10 cellular contexts compared by ENCODE assay signal in genomic region chr6:155333414-155333813, GRCh38. TPM values are rescaled to one million over a fixed set of nuclear protein-coding genes. Genes with fewer than 3 reads are reported as not detected.
DNase-seq lines count a peak whose midpoint lies in the region; ATAC-seq, FAIRE-seq and TF ChIP-seq lines count a peak whose summit lies in the region.
"Had no signal": no experiment of that assay in that cellular context is flagged by ENCODE, and none has a peak within 500 bp of the region (broad histone marks: within the 10 kb centered on the region; RNA-seq: fewer than 3 reads in every experiment).

No MANE protein-coding gene starts in this region.

- H2AFZ ChIP-seq in HepG2 (ENCODE audit: low read length): peak overlapping the region; percentile 79
- H2AFZ ChIP-seq in SU-DHL-6 (ENCODE audit: low read depth, low read length, severe bottlenecking): peak overlapping the region; percentile 8

- H3K9me2 ChIP-seq in SU-DHL-6 (replicated peaks; ENCODE audit: insufficient read depth, low read length): no peaks in the 10 kb centered on the region

- in situ Hi-C loops in HepG2 (cut with HindIII; ENCODE audit: extremely low pct_ligation_motif_present, low pct_unique_long_range_greater_than_20kb): no loop called here

- POLR2A ChIA-PET in HepG2 (lab: Yijun Ruan, JAX): no interaction called here

- BruUV-seq in HepG2 (replicated peaks; lab: Mats Ljungman, UMichigan): no TSS peak

- H4K20me1 ChIP-seq in HepG2 (ENCODE audit: insufficient read depth, low read length) (no peaks in the 10 kb centered on the region), SU-DHL-6 (ENCODE audit: low read depth, low read length) (no peaks in the 10 kb centered on the region)

- no peaks in the 10 kb centered on the region for H3K79me2 ChIP-seq in HepG2 (ENCODE audit: insufficient read depth, low read length)
- H3K79me2 ChIP-seq in SU-DHL-6 (ENCODE audit: insufficient read depth, low read length): no peaks in the 10 kb centered on the region

- intact Hi-C loops in HepG2 (cut with micrococcal nuclease; ENCODE audit: unreplicated experiment) (no loop called here), right lobe of liver (cut with DNase I) (loop anchor here in 1 of 2 donors (10.0 kb wide), 1 partner anchor 191 kb away; no protein-coding TSS in a partner anchor), tibial artery (cut with DNase I; ENCODE audit: low total_unique reads) (no loop called here)

- TF ChIP-seq POLR2A in HepG2 (IDR thresholded peaks at IDR 0.05; ENCODE audit: insufficient read depth in 1 of 2, low read depth in 2 of 2, low read length in 2 of 2) (no peak), right lobe of liver (IDR thresholded peaks at IDR 0.05) (no peak)

- no peak for TF ChIP-seq EP300 in HepG2 (IDR thresholded peaks at IDR 0.05; ENCODE audit: low read depth in 2 of 2, low read length in 2 of 2)
- TF ChIP-seq EP300 in HepG2 (CRISPR knock-in tag; IDR thresholded peaks at IDR 0.05; ENCODE audit: borderline replicate concordance): no peak

- H3K4me1 ChIP-seq in HepG2 (ENCODE audit: insufficient read depth, low read length) (peaks cover 44% of the 10 kb centered on the region), right lobe of liver (no peaks in the 10 kb centered on the region), tibial artery (no peaks in the 10 kb centered on the region)

- TF ChIP-seq CTCF in HepG2 (CRISPR knock-in tag; IDR thresholded peaks at IDR 0.05) (no peak), right lobe of liver (IDR thresholded peaks at IDR 0.05) (no peak), SU-DHL-6 (IDR thresholded peaks at IDR 0.05; ENCODE audit: insufficient read depth, low read length, poor library complexity, severe bottlenecking) (no peak), tibial artery (IDR thresholded peaks at IDR 0.05) (no peak)

- no peak for DNase-seq in HepG2 (ENCODE audit: low spot score)
- DNase-seq in right lobe of liver: no peak
- no peak for DNase-seq in tibial artery
- no peak for DNase-seq in hepatic stellate cell (ENCODE audit: low spot score)
- no peak for DNase-seq in NCI-H1105 (lab: John Stamatoyannopoulos, UW)
- DNase-seq in SHP77 (lab: John Stamatoyannopoulos, UW): no peak

- peak overlapping the region; percentile 25; the same call in 1 of the 2 replicates for H3K9ac ChIP-seq in HepG2 (ENCODE audit: insufficient read depth, low read depth, low read length)
- H3K9ac ChIP-seq in SU-DHL-6 (ENCODE audit: low read length): no peak overlapping the region

- H3K27me3 ChIP-seq in HepG2 (ENCODE audit: control insufficient read depth in 1 of 2, insufficient read depth in 2 of 2, low read length in 2 of 2) (no peaks in the 10 kb centered on the region; a peak in 1 of 5 replicates), right lobe of liver (no peaks in the 10 kb centered on the region), SU-DHL-6 (ENCODE audit: low read length) (no peaks in the 10 kb centered on the region), tibial artery (no peaks in the 10 kb centered on the region)
- H3K27me3 ChIP-seq: cardiac muscle cell had no signal

- 92% methylated on average over 5 of the region's 5 CpGs for WGBS in HepG2 (ENCODE audit: low lambda C conversion rate)
- WGBS in right lobe of liver (ENCODE audit: insufficient coverage, low coverage, low lambda C conversion rate, missing lambda C conversion rate): 48% methylated on average over 5 of the region's 5 CpGs

- H3K4me3 ChIP-seq in HepG2 (replicated peaks in 1 of 3; ENCODE audit: insufficient read depth in 1 of 3, low read depth in 2 of 3, low read length in 3 of 3): no peak overlapping the region
- no peak overlapping the region for H3K4me3 ChIP-seq in right lobe of liver
- no peak overlapping the region for H3K4me3 ChIP-seq in SU-DHL-6 (ENCODE audit: insufficient read depth, low read length, poor library complexity, severe bottlenecking)
- no peak overlapping the region for H3K4me3 ChIP-seq in tibial artery
- H3K4me3 ChIP-seq: cardiac muscle cell, SK-N-MC had no signal

- FAIRE-seq in HepG2 (lab: Jason Lieb, UNC): no peak

- H3K9me3 ChIP-seq in HepG2 (ENCODE audit: low read length) (peaks cover 18% of the 10 kb centered on the region), right lobe of liver (no peaks in the 10 kb centered on the region), SU-DHL-6 (ENCODE audit: insufficient read depth, low read length) (no peaks in the 10 kb centered on the region), tibial artery (no peaks in the 10 kb centered on the region)

- H3K27ac ChIP-seq in HepG2 (ENCODE audit: extremely low read length, insufficient read depth, low read length): peak overlapping the region; percentile 21
- H3K27ac ChIP-seq in right lobe of liver: no peak overlapping the region
- H3K27ac ChIP-seq in SU-DHL-6 (ENCODE audit: low read depth, low read length): no peak overlapping the region
- no peak overlapping the region for H3K27ac ChIP-seq in tibial artery
- H3K27ac ChIP-seq: cardiac muscle cell, SK-N-MC had no signal

- H3F3A ChIP-seq in SU-DHL-6 (ENCODE audit: insufficient read depth): no peaks in the 10 kb centered on the region

- CTCF ChIA-PET in HepG2 (lab: Yijun Ruan, JAX; ENCODE audit: low intra/inter-chr PET ratio, low total read pairs): no interaction called here

- H3K36me3 ChIP-seq in HepG2 (replicated peaks in 1 of 2; ENCODE audit: control insufficient read depth in 1 of 2, insufficient read depth in 2 of 2, low read length in 2 of 2) (no peaks in the 10 kb centered on the region), right lobe of liver (no peaks in the 10 kb centered on the region), SU-DHL-6 (ENCODE audit: low read length) (no peaks in the 10 kb centered on the region), tibial artery (no peaks in the 10 kb centered on the region)
- H3K36me3 ChIP-seq: cardiac muscle cell had no signal

- ATAC-seq in HepG2 (no peak), right lobe of liver (no peak), HG02623 (IDR thresholded peaks at IDR 0.05; ENCODE audit: unreplicated experiment) (peak; percentile 81)

- H3K4me2 ChIP-seq in HepG2 (ENCODE audit: low read depth, low read length): no peak overlapping the region
- peak overlapping the region; percentile 29 for H3K4me2 ChIP-seq in SU-DHL-6 (ENCODE audit: low read depth, low read length, poor library complexity, severe bottlenecking)

- TF ChIP-seq RAD21 in HepG2 (CRISPR knock-in tag; IDR thresholded peaks at IDR 0.05): no peak

TF ChIP-seq in HepG2, 621 proteins besides CTCF, POLR2A, EP300 and RAD21:
- TF ChIP-seq ZNF644 (CRISPR knock-in tag; IDR thresholded peaks at IDR 0.05; ENCODE audit: low read depth): no peak
- TF ChIP-seq ZUFSP (CRISPR knock-in tag; IDR thresholded peaks at IDR 0.05; ENCODE audit: borderline replicate concordance): no peak
- no peak for TF ChIP-seq ZNF629 (CRISPR knock-in tag; conservative IDR thresholded peaks at IDR 0.05)
- TF ChIP-seq ZBTB38 (CRISPR knock-in tag; IDR thresholded peaks at IDR 0.05): no peak
- no peak for TF ChIP-seq ZNF558 (CRISPR knock-in tag; IDR thresholded peaks at IDR 0.05; ENCODE audit: borderline replicate concordance)
TF ChIP-seq in HepG2: peak in this region for 0.

RNA-seq across cellular contexts. Expression of gene TFB1M, which starts 19.1 kb away (rescaled TPM):
- total RNA-seq in HepG2 (2016; rRNA removed; fragmentation: Illumina TruSeq; extraction: Trizol): 122 and 149 TPM in 2 replicates
- total RNA-seq in HepG2 (2016; cell fraction: cytosol; rRNA removed; fragmentation: Illumina TruSeq; extraction: Trizol; ENCODE audit: low read depth): 42.1 and 44.6 TPM in 2 replicates
- 124 and 156 TPM in 2 replicates for total RNA-seq in HepG2 (2016; cell fraction: insoluble cytoplasmic fraction; rRNA removed; fragmentation: Illumina TruSeq; extraction: Trizol)
- 45.1 and 48.3 TPM in 2 replicates for total RNA-seq in HepG2 (2016; cell fraction: membrane; rRNA removed; fragmentation: Illumina TruSeq; extraction: Trizol)
- total RNA-seq in HepG2 (2016; cell fraction: nucleus; rRNA removed; fragmentation: Illumina TruSeq; extraction: Trizol): 201 and 207 TPM in 2 replicates
- polyA plus RNA-seq in HepG2 (2011; rRNA removed): 64.3 and 91.4 TPM in 2 replicates
- 49.3 and 58.3 TPM in 2 replicates for polyA plus RNA-seq in HepG2 (2011; cell fraction: cytosol; rRNA removed)
- 74.6 and 81.3 TPM in 2 replicates for polyA plus RNA-seq in HepG2 (2011; cell fraction: nucleus; rRNA removed)
- polyA plus RNA-seq in HepG2 (2012): 59.9 and 60.7 TPM in 2 replicates
- polyA plus RNA-seq in HepG2 (2016; cell fraction: cytosol; fragmentation: Illumina TruSeq; extraction: Trizol; ENCODE audit: low read depth): 17.1 and 18.2 TPM in 2 replicates
- polyA plus RNA-seq in HepG2 (2016; cell fraction: insoluble cytoplasmic fraction; fragmentation: Illumina TruSeq; extraction: Trizol; ENCODE audit: low read depth): 133 and 147 TPM in 2 replicates
- polyA plus RNA-seq in HepG2 (2016; cell fraction: membrane; fragmentation: Illumina TruSeq; extraction: Trizol; ENCODE audit: low read depth): 20.5 and 22.2 TPM in 2 replicates
- polyA plus RNA-seq in HepG2 (2016; cell fraction: nucleus; fragmentation: Illumina TruSeq; extraction: Trizol; ENCODE audit: insufficient read depth, low read depth): 93.1 and 104 TPM in 2 replicates
- polyA minus RNA-seq in HepG2 (2011; rRNA and poly(A)+ RNA removed; ENCODE audit: low replicate concordance): 9.7 and 101 TPM in 2 replicates
- 39.5 and 52.5 TPM in 2 replicates for polyA minus RNA-seq in HepG2 (2011; cell fraction: cytosol; rRNA and poly(A)+ RNA removed)
- polyA minus RNA-seq in HepG2 (2011; cell fraction: nucleus; rRNA and poly(A)+ RNA removed): 333 and 340 TPM in 2 replicates
- total RNA-seq in right lobe of liver: 10 to 100 TPM; 12.3 to 18.9 (median 16.2) TPM
